In the genomic region with DNA sequence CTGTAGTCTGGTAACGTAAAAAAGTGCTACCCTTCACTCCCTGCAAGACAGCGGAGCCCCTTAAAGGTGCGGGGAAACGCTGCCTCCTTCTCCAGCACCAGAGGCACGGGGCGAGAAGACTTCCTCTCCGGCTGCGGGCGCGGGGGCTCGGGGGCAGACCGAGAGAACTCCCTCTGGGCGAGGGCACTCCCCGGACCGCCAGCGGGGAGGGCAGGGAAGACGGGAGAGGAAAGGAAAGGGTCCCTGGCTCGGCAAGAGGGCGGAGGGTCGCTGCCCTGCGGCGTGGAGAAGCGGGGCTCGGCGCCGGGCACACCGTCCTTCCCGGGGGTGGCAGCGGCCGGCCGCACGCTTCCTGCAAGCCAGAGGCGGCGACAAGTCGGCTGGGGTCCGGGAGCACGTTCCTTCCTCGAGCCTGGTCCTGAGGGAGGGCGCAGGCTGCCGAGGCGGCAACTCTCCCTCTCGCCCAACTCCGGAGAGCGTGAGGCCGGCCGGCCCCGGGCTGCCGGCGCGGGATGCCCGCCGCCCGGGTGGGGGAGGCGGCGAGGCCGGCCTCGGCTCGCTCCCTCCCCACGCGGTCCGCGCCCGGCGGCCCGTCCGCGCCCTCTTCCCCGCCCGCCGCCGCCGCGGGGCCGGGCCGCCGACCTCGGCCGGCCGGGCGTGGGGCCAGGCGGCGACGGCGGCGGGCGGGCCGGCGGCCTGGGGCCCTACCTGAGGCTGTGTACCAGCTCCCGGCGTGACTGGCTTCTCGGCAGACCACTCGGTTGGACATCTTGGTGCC, we compare ENCODE assay signal across 8 cellular contexts. TPM values are rescaled to one million over a fixed set of nuclear protein-coding genes. Genes with fewer than 3 reads are reported as not detected.
DNase-seq lines count a peak whose midpoint lies in the region; ATAC-seq and TF ChIP-seq lines count a peak whose summit lies in the region.

No MANE protein-coding gene starts in this region.

- H3K9me3 Mint-ChIP-seq in T-cell = no peaks in the 10 kb centered on the region

- H3K4me3 Mint-ChIP-seq in T-cell = peak overlapping the region; percentile 86 to 95 (median 90)

- peaks cover 51 to 61% (median 54%) of the 10 kb centered on the region in 3 donors for H3K4me1 Mint-ChIP-seq in T-cell

- H3K36me3 Mint-ChIP-seq in T-cell = peaks cover 10% of the 10 kb centered on the region

- CTCF ChIA-PET in T-cell (lab: Charles Lee) = interaction anchor here in 1 of 2 donors (1.0 kb wide), 2 partner anchors 12 to 28 kb away, joined by 3 read pairs; no protein-coding TSS in a partner anchor

- H3K27me3 Mint-ChIP-seq in T-cell = no peaks in the 10 kb centered on the region

- ATAC-seq in GM19023 (IDR thresholded peaks at IDR 0.05; ENCODE audit: unreplicated experiment) (peak; percentile 33), HG03139 (IDR thresholded peaks at IDR 0.05; ENCODE audit: unreplicated experiment) (peak; percentile 16), T-cell (replicated peaks in 1 of 4) (peak; percentile 2 to 12 (median 4))

- peak overlapping the region; percentile 82 for H3K4me3 ChIP-seq in retinal pigment epithelial cell (ENCODE audit: low read length)

- no peak for TF ChIP-seq CTCF in retinal pigment epithelial cell (conservative IDR thresholded peaks at IDR 0.05; ENCODE audit: low read depth, low read length)

- H3K27ac Mint-ChIP-seq in T-cell = peak overlapping the region; percentile 86 to 89

- peak; percentile 15 to 18 for DNase-seq in AML-193 (lab: John Stamatoyannopoulos, UW)
- DNase-seq in T-cell = peak in 33 of 34 experiments; percentile 3 to 48 (median 23)
- DNase-seq in hepatic stellate cell (ENCODE audit: low spot score) = peak; percentile 50
- no peak for DNase-seq in retinal pigment epithelial cell (ENCODE audit: low read depth)
- no peak for DNase-seq in NCI-H446 (lab: John Stamatoyannopoulos, UW)

- POLR2A ChIA-PET in T-cell (lab: Charles Lee) = interaction anchor here in 1 of 2 donors (2.2 kb wide), 1 partner anchor 30 kb away, joined by 10 read pairs; a partner anchor contains a TSS

- peak overlapping the region; percentile 55 for H3K27ac ChIP-seq in angular gyrus (ENCODE audit: low read depth, low read length)

RNA-seq across cellular contexts. Expression of a gene that starts 1.1 kb away (rescaled TPM):
- total RNA-seq in T-cell = 10 to 100 TPM; 35.0 to 46.3 (median 41.5) TPM

RNA-seq across cellular contexts. Expression of a gene that starts 29.9 kb away (rescaled TPM):
- total RNA-seq in T-cell = 10 to 100 TPM; 30.3 to 54.1 (median 45.6) TPM

RNA-seq across cellular contexts. Expression of a gene that starts 53.7 kb away (rescaled TPM):
- 10 to 100 TPM; 17.7 to 21.9 (median 19.9) TPM for total RNA-seq in T-cell

Comparison
In these comparisons a context has a peak if more than half of its experiments do, and no peak if none do; other contexts are left out.
1. DNase-seq: peak in AML-193 (2 of 2), T-cell (33 of 34) and hepatic stellate cell (single experiment); none in retinal pigment epithelial cell (single experiment) and NCI-H446 (0 of 2).
2. Peak in every context shown above with its lines, with median percentiles within 50 percentile points of each other: ATAC-seq.